13 cellular contexts compared by ENCODE assay signal in genomic region chr1:205568135-205568468, GRCh38.
DNase-seq lines count a peak whose midpoint lies in the region; ATAC-seq and TF ChIP-seq lines count a peak whose summit lies in the region.
"Had no signal": no experiment of that assay in that cellular context is flagged by ENCODE, and none has a peak within 500 bp of the region (broad histone marks: within the 10 kb centered on the region; RNA-seq: fewer than 3 reads in every experiment).

No MANE protein-coding gene starts in this region.

- H3K79me2 ChIP-seq in hepatocyte: no peaks in the 10 kb centered on the region

- no peak overlapping the region for H3K27ac Mint-ChIP-seq in CD8-positive, alpha-beta memory T cell
- no peak overlapping the region for H3K27ac Mint-ChIP-seq in progenitor cell of endocrine pancreas
- no peak overlapping the region for H3K27ac Mint-ChIP-seq in activated CD4-positive, alpha-beta T cell treated with anti-CD3 and anti-CD28 coated beads for 36 hours
- H3K27ac Mint-ChIP-seq: activated T-helper 2 cell treated with anti-CD3 and anti-CD28 coated beads, Interferon-gamma antibody, Interleukin-2, Interleukin-4, amounts not matched to agents 10 μg/mL and 5 μg/mL and 100 μg/mL, durations not matched to agents 14 hours and 24 hours and 36 hours had no signal

- H4K20me1 ChIP-seq in hepatocyte (ENCODE audit: insufficient read depth, poor library complexity, severe bottlenecking): no peaks in the 10 kb centered on the region

- H3K4me3 ChIP-seq in CD8-positive, alpha-beta memory T cell (ENCODE audit: low read length): no peak overlapping the region
- H3K4me3 ChIP-seq in HUES64 (ENCODE audit: low read length) (peak overlapping the region; percentile 38; the same call in 1 of the 2 replicates), hepatocyte (no peak overlapping the region)

- H3K27me3 Mint-ChIP-seq in CD8-positive, alpha-beta memory T cell: peaks cover 30 to 60% of the 10 kb centered on the region in 2 donors
- peaks cover 49% of the 10 kb centered on the region for H3K27me3 Mint-ChIP-seq in progenitor cell of endocrine pancreas
- peaks cover 40% of the 10 kb centered on the region for H3K27me3 Mint-ChIP-seq in activated CD4-positive, alpha-beta T cell treated with anti-CD3 and anti-CD28 coated beads for 36 hours

- peak overlapping the region in 5 of 7 donors; percentile 34 to 75 (median 62) for H3K4me3 Mint-ChIP-seq in CD8-positive, alpha-beta memory T cell
- H3K4me3 Mint-ChIP-seq in progenitor cell of endocrine pancreas (ENCODE audit: low read depth): peak overlapping the region; percentile 59
- no peak overlapping the region for H3K4me3 Mint-ChIP-seq in activated CD4-positive, alpha-beta T cell treated with anti-CD3 and anti-CD28 coated beads for 36 hours

- H3K9me3 Mint-ChIP-seq in CD8-positive, alpha-beta memory T cell: no peaks in the 10 kb centered on the region
- H3K9me3 Mint-ChIP-seq in progenitor cell of endocrine pancreas (ENCODE audit: low read depth): no peaks in the 10 kb centered on the region
- no peaks in the 10 kb centered on the region for H3K9me3 Mint-ChIP-seq in activated CD4-positive, alpha-beta T cell treated with anti-CD3 and anti-CD28 coated beads for 36 hours (ENCODE audit: low read depth)
- H3K9me3 Mint-ChIP-seq: activated T-helper 2 cell treated with anti-CD3 and anti-CD28 coated beads, Interferon-gamma antibody, Interleukin-2, Interleukin-4, amounts not matched to agents 10 μg/mL and 5 μg/mL and 100 μg/mL, durations not matched to agents 14 hours and 24 hours and 36 hours had no signal

- H3K27me3 ChIP-seq in CD8-positive, alpha-beta memory T cell (ENCODE audit: insufficient read depth, low read length, poor library complexity, severe bottlenecking): peaks cover 27% of the 10 kb centered on the region
- H3K27me3 ChIP-seq in HUES64 (ENCODE audit: insufficient read depth, low read length): peaks cover 74% of the 10 kb centered on the region
- peaks cover 60% of the 10 kb centered on the region for H3K27me3 ChIP-seq in hepatocyte

- DNase-seq in CD8-positive, alpha-beta memory T cell: no peak
- no peak for DNase-seq in hepatocyte (ENCODE audit: low spot score)
- DNase-seq in progenitor cell of endocrine pancreas (ENCODE audit: low spot score, unreplicated experiment): no peak
- DNase-seq in activated CD4-positive, alpha-beta T cell treated with anti-CD3 and anti-CD28 coated beads for 36 hours: no peak
- DNase-seq in activated CD4-positive, CD25-positive, alpha-beta regulatory T cell treated with anti-CD3 and anti-CD28 coated beads, Interleukin-2, amount 50 U/mL, for 72 hours: no peak
- DNase-seq: brain microvascular endothelial cell; effector memory CD4-positive, alpha-beta T cell; foreskin fibroblast; NCI-H1105 treated with DMSO at 0.1 percent for 48 hours had no signal

- no peak for ATAC-seq in HG02840 (IDR thresholded peaks at IDR 0.05; ENCODE audit: low FRiP score, unreplicated experiment)
- ATAC-seq in activated CD4-positive, alpha-beta T cell treated with anti-CD3 and anti-CD28 coated beads for 36 hours: no peak

- peak overlapping the region; percentile 88 for H3K4me2 ChIP-seq in hepatocyte
- H3K4me2 ChIP-seq: SK-N-SH had no signal

- CTCF ChIA-PET in CD8-positive, alpha-beta memory T cell (lab: Charles Lee): no interaction called here
- CTCF ChIA-PET in activated CD4-positive, alpha-beta T cell treated with anti-CD3 and anti-CD28 coated beads for 36 hours (lab: Charles Lee): interaction anchor here (1.4 to 1.6 kb wide), 2 partner anchors 24 to 46 kb away, joined by 3 to 6 read pairs; no protein-coding TSS in a partner anchor

- H3K36me3 Mint-ChIP-seq in CD8-positive, alpha-beta memory T cell: no peaks in the 10 kb centered on the region
- H3K36me3 Mint-ChIP-seq in progenitor cell of endocrine pancreas (ENCODE audit: insufficient read depth): no peaks in the 10 kb centered on the region
- H3K36me3 Mint-ChIP-seq in activated CD4-positive, alpha-beta T cell treated with anti-CD3 and anti-CD28 coated beads for 36 hours (ENCODE audit: low read depth): no peaks in the 10 kb centered on the region

- POLR2A ChIA-PET in CD8-positive, alpha-beta memory T cell (lab: Charles Lee): no interaction called here
- POLR2A ChIA-PET in activated CD4-positive, alpha-beta T cell treated with anti-CD3 and anti-CD28 coated beads for 36 hours (lab: Charles Lee): no interaction called here

- TF ChIP-seq CTCF in hepatocyte (IDR thresholded peaks at IDR 0.05; ENCODE audit: poor library complexity) (no peak), progenitor cell of endocrine pancreas (IDR thresholded peaks at IDR 0.05; ENCODE audit: unreplicated experiment) (no peak)

- intact Hi-C loops in activated CD4-positive, alpha-beta T cell treated with anti-CD3 and anti-CD28 coated beads for 36 hours (cut with DNase I, micrococcal nuclease): no loop called here

- WGBS in HUES64: 34% methylated on average over 2 of the region's 5 CpGs
- 45% methylated on average over 5 of the region's 5 CpGs for WGBS in hepatocyte (ENCODE audit: low lambda C conversion rate, missing lambda C conversion rate)

- peaks cover 4% of the 10 kb centered on the region for H3K4me1 ChIP-seq in CD8-positive, alpha-beta memory T cell (ENCODE audit: insufficient read depth, low read length)
- 0 out of 2 replicates have a peak, but pooled peaks cover 9% of the 10 kb centered on the region for H3K4me1 ChIP-seq in HUES64 (ENCODE audit: insufficient read depth, low read length)
- no peaks in the 10 kb centered on the region for H3K4me1 ChIP-seq in hepatocyte (ENCODE audit: insufficient read depth)

- no peak overlapping the region for H3K9ac ChIP-seq in HUES64 (ENCODE audit: low read depth, low read length)
- H3K9ac ChIP-seq: SK-N-SH had no signal

- H3K27ac ChIP-seq in CD8-positive, alpha-beta memory T cell (ENCODE audit: low read depth, low read length): no peak overlapping the region
- H3K27ac ChIP-seq in HUES64 (ENCODE audit: low read depth, low read length) (no peak overlapping the region), hepatocyte (no peak overlapping the region)
- H3K27ac ChIP-seq: brain microvascular endothelial cell had no signal

- no peaks in the 10 kb centered on the region for H3K36me3 ChIP-seq in CD8-positive, alpha-beta memory T cell (ENCODE audit: insufficient read depth, low read length)
- H3K36me3 ChIP-seq in HUES64 (ENCODE audit: insufficient read depth, low read length) (no peaks in the 10 kb centered on the region), hepatocyte (replicated peaks; ENCODE audit: insufficient read depth, low read depth) (no peaks in the 10 kb centered on the region)
- H3K36me3 ChIP-seq: brain microvascular endothelial cell had no signal

- H2AFZ ChIP-seq in hepatocyte: no peak overlapping the region

- H3K9me2 ChIP-seq in hepatocyte (replicated peaks; ENCODE audit: insufficient read depth): no peaks in the 10 kb centered on the region
- H3K9me2 ChIP-seq: SK-N-SH had no signal

- H3K9me3 ChIP-seq in CD8-positive, alpha-beta memory T cell (ENCODE audit: low read length): no peaks in the 10 kb centered on the region
- H3K9me3 ChIP-seq in HUES64 (ENCODE audit: insufficient read depth, low read depth, low read length) (no peaks in the 10 kb centered on the region), hepatocyte (ENCODE audit: low read depth) (no peaks in the 10 kb centered on the region)
- H3K9me3 ChIP-seq: SK-N-SH had no signal

- H3K4me1 Mint-ChIP-seq in CD8-positive, alpha-beta memory T cell: peaks cover 0 to 8% (median 2%) of the 10 kb centered on the region in 3 donors
- H3K4me1 Mint-ChIP-seq in progenitor cell of endocrine pancreas (ENCODE audit: low read depth): peaks cover 27% of the 10 kb centered on the region
- peaks cover 3% of the 10 kb centered on the region for H3K4me1 Mint-ChIP-seq in activated CD4-positive, alpha-beta T cell treated with anti-CD3 and anti-CD28 coated beads for 36 hours
